In genomic region chr2:115083711-115084110, GRCh38 we compare ENCODE assay signal across 28 cellular contexts.
"Had no signal": no experiment of that assay in that cellular context is flagged by ENCODE, and none has a peak within 500 bp of the region (broad histone marks: within the 10 kb centered on the region; RNA-seq: fewer than 3 reads in every experiment).

No MANE protein-coding gene starts in this region.

- H3K27ac ChIP-seq: KMS-11 had no signal

- H3K27me3 ChIP-seq: MG63 had no signal

- H3K36me3 ChIP-seq: MG63 had no signal

- DNase-seq: Karpas-422, MM.1S, MV-4-11, NCI-H1092, NCI-H1092 treated with DMSO at 0.1 percent for 48 hours, NCI-H1105, NCI-H1105 treated with DMSO at 0.1 percent for 48 hours, NCI-H1417 treated with DMSO at 0.1 percent for 48 hours, NCI-H1436, NCI-H1436 treated with DMSO at 0.1 percent for 48 hours, NCI-H146, NCI-H187, NCI-H187 treated with DMSO at 0.1 percent for 48 hours, NCI-H1930, NCI-H2029, NCI-H2029 treated with DMSO at 0.1 percent for 48 hours, NCI-H2081, NCI-H2081 treated with DMSO at 0.1 percent for 48 hours, NCI-H2107, NCI-H2171, NCI-H2227 treated with DMSO at 0.1 percent for 48 hours, NCI-H226, NCI-H345, NCI-H446, NCI-H446 treated with DMSO at 0.1 percent for 48 hours, NCI-H510A had no signal

- H3K9me3 ChIP-seq: MG63 had no signal

- H3K4me3 ChIP-seq: MG63 had no signal
